ENCODE assay signal across 22 cellular contexts in the genomic region with DNA sequence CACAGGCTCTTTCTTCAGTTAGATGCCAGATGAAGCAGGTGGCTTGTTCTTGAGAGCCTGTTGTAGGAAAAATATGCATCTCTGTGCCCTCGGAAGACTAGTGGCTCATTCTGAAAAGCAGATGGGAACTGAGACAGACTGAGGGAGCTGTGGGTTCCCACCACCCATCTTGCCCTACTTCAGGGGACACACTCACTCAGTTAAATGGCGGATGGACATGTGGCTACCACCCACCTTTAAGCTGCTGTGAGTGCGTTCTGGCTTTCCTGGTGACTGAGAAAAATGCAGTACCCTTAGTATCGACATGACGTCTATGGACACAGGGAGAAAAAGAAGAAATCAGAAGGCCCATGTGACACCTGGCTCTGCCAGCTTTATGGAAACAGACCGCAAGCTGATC. TPM values are rescaled to one million over a fixed set of nuclear protein-coding genes. Genes with fewer than 3 reads are reported as not detected.
"Had no signal": no experiment of that assay in that cellular context is flagged by ENCODE, and none has a peak within 500 bp of the region (broad histone marks: within the 10 kb centered on the region; RNA-seq: fewer than 3 reads in every experiment).

No MANE protein-coding gene starts in this region.

- H3K9me3 Mint-ChIP-seq: activated CD4-positive, alpha-beta memory T cell treated with anti-CD3 and anti-CD28 coated beads, Interleukin-2, amount 10 ng/mL, durations not matched to agents 7 days and 5 days; activated naive CD4-positive, alpha-beta T cell treated with anti-CD3 and anti-CD28 coated beads, Interleukin-2, amount 50 U/mL, for 24 hours; activated T-cell treated with anti-CD3 and anti-CD28 coated beads, Interleukin-2, amount 50 U/mL, for 4 hours; stimulated activated naive B cell treated with anti-CD40 and anti-IgM and Interleukin-4, amounts not matched to agents 10 μg/mL and 1 μg/mL and 100 μg/mL, for 72 hours; type B pancreatic cell; WTC11 had no signal

- H3K36me3 Mint-ChIP-seq: activated naive CD4-positive, alpha-beta T cell treated with anti-CD3 and anti-CD28 coated beads, Interleukin-2, amount 50 U/mL, for 24 hours; naive thymus-derived CD8-positive, alpha-beta T cell; stimulated activated naive B cell treated with anti-CD40 and anti-IgM and Interleukin-4, amounts not matched to agents 10 μg/mL and 1 μg/mL and 100 μg/mL, for 72 hours; WTC11 had no signal

- H3K9me3 ChIP-seq: adrenal gland, heart left ventricle, mucosa of descending colon, neutrophil had no signal

- DNase-seq: activated CD4-positive, alpha-beta memory T cell treated with anti-CD3 and anti-CD28 coated beads, Interleukin-2, amount 10 ng/mL, durations not matched to agents 7 days and 5 days; activated CD4-positive, alpha-beta T cell treated with anti-CD3 and anti-CD28 coated beads for 4 hours; activated effector memory CD4-positive, alpha-beta T cell treated with Interleukin-2 at 50 U/mL for 16 hours; activated T-cell treated with anti-CD3 and anti-CD28 coated beads, Interleukin-2, amount 50 U/mL, for 4 hours; adrenal gland; caudate nucleus; cortex of kidney; effector CD8-positive, alpha-beta T cell; heart left ventricle; left colon; mucosa of descending colon; naive thymus-derived CD8-positive, alpha-beta T cell; retina; stimulated activated CD4-positive, alpha-beta T cell treated with anti-CD3 and anti-CD28 coated beads, Interleukin-15, amount 100 ng/mL, for 24 hours; stimulated activated CD4-positive, alpha-beta T cell treated with anti-CD3 and anti-CD28 coated beads, Interleukin-4, amount 100 ng/mL, for 1 hour; stimulated activated naive B cell treated with anti-CD40 and anti-IgM and Interleukin-4, amounts not matched to agents 10 μg/mL and 1 μg/mL and 100 μg/mL, for 72 hours had no signal

- H3K27me3 Mint-ChIP-seq: type B pancreatic cell had no signal

- H3K36me3 ChIP-seq: adrenal gland, heart left ventricle, neutrophil had no signal

- H3K27ac ChIP-seq: neutrophil had no signal

- H3K4me3 Mint-ChIP-seq: activated CD4-positive, alpha-beta memory T cell treated with anti-CD3 and anti-CD28 coated beads, Interleukin-2, amount 10 ng/mL, durations not matched to agents 7 days and 5 days; activated naive CD4-positive, alpha-beta T cell treated with anti-CD3 and anti-CD28 coated beads, Interleukin-2, amount 50 U/mL, for 24 hours; activated T-cell treated with anti-CD3 and anti-CD28 coated beads, Interleukin-2, amount 50 U/mL, for 4 hours; naive thymus-derived CD8-positive, alpha-beta T cell; stimulated activated naive B cell treated with anti-CD40 and anti-IgM and Interleukin-4, amounts not matched to agents 10 μg/mL and 1 μg/mL and 100 μg/mL, for 72 hours; type B pancreatic cell; WTC11 had no signal

- H3K27me3 ChIP-seq: adrenal gland, heart left ventricle, neutrophil had no signal

- H3K4me3 ChIP-seq: adrenal gland, heart left ventricle, lung, mucosa of descending colon had no signal

- H3K27ac Mint-ChIP-seq: activated CD4-positive, alpha-beta memory T cell treated with anti-CD3 and anti-CD28 coated beads, Interleukin-2, amount 10 ng/mL, durations not matched to agents 7 days and 5 days; activated naive CD4-positive, alpha-beta T cell treated with anti-CD3 and anti-CD28 coated beads, Interleukin-2, amount 50 U/mL, for 24 hours; naive thymus-derived CD8-positive, alpha-beta T cell; stimulated activated naive B cell treated with anti-CD40 and anti-IgM and Interleukin-4, amounts not matched to agents 10 μg/mL and 1 μg/mL and 100 μg/mL, for 72 hours; WTC11 had no signal

- ATAC-seq: activated T-cell treated with anti-CD3 and anti-CD28 coated beads, Interleukin-2, amount 50 U/mL, for 4 hours; left colon; mucosa of descending colon; naive thymus-derived CD8-positive, alpha-beta T cell; stimulated activated naive B cell treated with anti-CD40 and anti-IgM and Interleukin-4, amounts not matched to agents 10 μg/mL and 1 μg/mL and 100 μg/mL, for 72 hours; WTC11 had no signal

- H3K4me1 Mint-ChIP-seq: activated CD4-positive, alpha-beta memory T cell treated with anti-CD3 and anti-CD28 coated beads, Interleukin-2, amount 10 ng/mL, durations not matched to agents 7 days and 5 days; activated naive CD4-positive, alpha-beta T cell treated with anti-CD3 and anti-CD28 coated beads, Interleukin-2, amount 50 U/mL, for 24 hours; naive thymus-derived CD8-positive, alpha-beta T cell; stimulated activated naive B cell treated with anti-CD40 and anti-IgM and Interleukin-4, amounts not matched to agents 10 μg/mL and 1 μg/mL and 100 μg/mL, for 72 hours had no signal

RNA-seq across cellular contexts. Expression of gene RARB, which starts 50.3 kb away (rescaled TPM):
- total RNA-seq: activated CD4-positive, alpha-beta memory T cell treated with anti-CD3 and anti-CD28 coated beads, Interleukin-2, amount 10 ng/mL, durations not matched to agents 7 days and 5 days; naive thymus-derived CD8-positive, alpha-beta T cell; T-helper 2 cell treated with Interferon-gamma antibody and Interleukin-4, amounts not matched to agents 100 ng/mL and 5 ng/mL, for 36 hours; WTC11 had no signal
